In genomic region chr22:47054231-47055072, GRCh38 we compare ENCODE assay signal across 27 cellular contexts.
DNase-seq lines count a peak whose midpoint lies in the region; ATAC-seq and TF ChIP-seq lines count a peak whose summit lies in the region.
"Had no signal": no experiment of that assay in that cellular context is flagged by ENCODE, and none has a peak within 500 bp of the region (broad histone marks: within the 10 kb centered on the region; RNA-seq: fewer than 3 reads in every experiment).

No MANE protein-coding gene starts in this region.

- H3K4me1 ChIP-seq in Loucy (ENCODE audit: insufficient read depth, low read length, poor library complexity, severe bottlenecking) (peaks cover 79% of the 10 kb centered on the region), lower lobe of right lung (no peaks in the 10 kb centered on the region), spleen (peaks cover 0 to 29% (median under 1%) of the 10 kb centered on the region in 6 donors), BE2C (no peaks in the 10 kb centered on the region)
- H3K4me1 ChIP-seq: heart right ventricle, suprapubic skin had no signal

- H3K36me3 ChIP-seq in Loucy (ENCODE audit: insufficient read depth, low read length), result no peaks in the 10 kb centered on the region
- peaks cover 10% of the 10 kb centered on the region for H3K36me3 ChIP-seq in lower lobe of right lung
- H3K36me3 ChIP-seq in spleen, result peaks cover 0 to 79% (median 9%) of the 10 kb centered on the region in 6 donors
- H3K36me3 ChIP-seq in BE2C, result no peaks in the 10 kb centered on the region
- H3K36me3 ChIP-seq: cardiac muscle cell, Peyer's patch had no signal

- no peaks in the 10 kb centered on the region for H3K27me3 Mint-ChIP-seq in activated CD8-positive, alpha-beta T cell treated with anti-CD3 and anti-CD28 coated beads, Interleukin-2, amount 10 ng/mL, durations not matched to agents 7 days and 5 days (ENCODE audit: low read depth)
- H3K27me3 Mint-ChIP-seq in activated CD8-positive, alpha-beta T cell treated with anti-CD3 and anti-CD28 coated beads for 36 hours, result no peaks in the 10 kb centered on the region

- H3K27ac ChIP-seq in lower lobe of right lung (no peak overlapping the region), spleen (no peak overlapping the region)
- H3K27ac ChIP-seq: 22Rv1, cardiac muscle cell, coronary artery, heart right ventricle, Peyer's patch, suprapubic skin had no signal

- no peaks in the 10 kb centered on the region for H3K9me2 ChIP-seq in Loucy (replicated peaks; ENCODE audit: low read depth, low read length)

- no peak for ATAC-seq in activated CD8-positive, alpha-beta T cell treated with anti-CD3 and anti-CD28 coated beads, Interleukin-2, amount 10 ng/mL, durations not matched to agents 7 days and 5 days
- ATAC-seq in activated CD8-positive, alpha-beta T cell treated with anti-CD3 and anti-CD28 coated beads for 36 hours, result no peak
- ATAC-seq in lower lobe of right lung (no peak), omental fat pad (ENCODE audit: low FRiP score) (no peak)
- ATAC-seq: CD8-positive, alpha-beta T cell; esophagus mucosa; heart right ventricle; left cardiac atrium had no signal

- peak overlapping the region; percentile 79 for H3K27ac Mint-ChIP-seq in activated CD8-positive, alpha-beta T cell treated with anti-CD3 and anti-CD28 coated beads, Interleukin-2, amount 10 ng/mL, durations not matched to agents 7 days and 5 days
- H3K27ac Mint-ChIP-seq in activated CD8-positive, alpha-beta T cell treated with anti-CD3 and anti-CD28 coated beads for 36 hours, result no peak overlapping the region
- H3K27ac Mint-ChIP-seq: activated naive CD4-positive, alpha-beta T cell treated with anti-CD3 and anti-CD28 coated beads for 36 hours; activated T-helper 1 cell treated with anti-CD3 and anti-CD28 coated beads, Interleukin-12 subunit alpha, Interleukin-12 subunit beta, Interleukin-2, Interleukin-4 antibody, amounts not matched to agents 30 ng/mL and 10 ng/mL and 1 ng/mL, durations not matched to agents 14 hours and 24 hours and 36 hours; CD8-positive, alpha-beta T cell had no signal

- H3K4me3 ChIP-seq in Loucy (ENCODE audit: low read length, poor library complexity, severe bottlenecking) (peak overlapping the region; percentile 66), lower lobe of right lung (no peak overlapping the region), spleen (no peak overlapping the region), BE2C (ENCODE audit: low read depth, low read length) (no peak overlapping the region)
- H3K4me3 ChIP-seq: cardiac muscle cell, coronary artery, heart right ventricle, Peyer's patch, smooth muscle cell, suprapubic skin had no signal

- H3K9ac ChIP-seq in Loucy (ENCODE audit: low read depth, low read length, poor library complexity, severe bottlenecking), result peak overlapping the region; percentile 89

- H3K9me3 ChIP-seq in Loucy (ENCODE audit: insufficient read depth, low read depth, low read length), result no peaks in the 10 kb centered on the region
- no peaks in the 10 kb centered on the region for H3K9me3 ChIP-seq in lower lobe of right lung
- no peaks in the 10 kb centered on the region for H3K9me3 ChIP-seq in spleen
- no peaks in the 10 kb centered on the region for H3K9me3 ChIP-seq in BE2C
- H3K9me3 ChIP-seq: heart right ventricle, Peyer's patch, suprapubic skin had no signal

- WGBS in spleen, 5 donors, result 94 to 97% (median 96%) methylated on average over 28 of the region's 28 CpGs

- no peaks in the 10 kb centered on the region for H3K9me3 Mint-ChIP-seq in activated CD8-positive, alpha-beta T cell treated with anti-CD3 and anti-CD28 coated beads, Interleukin-2, amount 10 ng/mL, durations not matched to agents 7 days and 5 days (ENCODE audit: insufficient read depth)
- H3K9me3 Mint-ChIP-seq in activated CD8-positive, alpha-beta T cell treated with anti-CD3 and anti-CD28 coated beads for 36 hours, result no peaks in the 10 kb centered on the region
- H3K9me3 Mint-ChIP-seq: activated naive CD4-positive, alpha-beta T cell treated with anti-CD3 and anti-CD28 coated beads for 36 hours; activated T-helper 1 cell treated with anti-CD3 and anti-CD28 coated beads, Interleukin-12 subunit alpha, Interleukin-12 subunit beta, Interleukin-2, Interleukin-4 antibody, amounts not matched to agents 30 ng/mL and 10 ng/mL and 1 ng/mL, durations not matched to agents 14 hours and 24 hours and 36 hours; CD8-positive, alpha-beta T cell had no signal

- POLR2A ChIA-PET in activated CD8-positive, alpha-beta T cell treated with anti-CD3 and anti-CD28 coated beads, Interleukin-2, amount 10 ng/mL, durations not matched to agents 7 days and 5 days (lab: Charles Lee), result no interaction called here
- POLR2A ChIA-PET in activated CD8-positive, alpha-beta T cell treated with anti-CD3 and anti-CD28 coated beads for 36 hours (lab: Charles Lee), result no interaction called here

- H3K4me2 ChIP-seq in Loucy (ENCODE audit: low read depth, low read length, poor library complexity, severe bottlenecking), result peak overlapping the region; percentile 82

- no peaks in the 10 kb centered on the region for H4K20me1 ChIP-seq in Loucy (ENCODE audit: insufficient read depth, low read length, poor library complexity, severe bottlenecking)

- CTCF ChIA-PET in activated CD8-positive, alpha-beta T cell treated with anti-CD3 and anti-CD28 coated beads, Interleukin-2, amount 10 ng/mL, durations not matched to agents 7 days and 5 days (lab: Charles Lee), result no interaction called here
- CTCF ChIA-PET in activated CD8-positive, alpha-beta T cell treated with anti-CD3 and anti-CD28 coated beads for 36 hours (lab: Charles Lee), result no interaction called here

- H3F3A ChIP-seq in Loucy (ENCODE audit: low read depth), result no peaks in the 10 kb centered on the region

- no peak for DNase-seq in activated CD8-positive, alpha-beta T cell treated with anti-CD3 and anti-CD28 coated beads, Interleukin-2, amount 10 ng/mL, durations not matched to agents 7 days and 5 days
- DNase-seq in activated CD8-positive, alpha-beta T cell treated with anti-CD3 and anti-CD28 coated beads for 36 hours, result no peak
- DNase-seq in lower lobe of right lung, result peak; percentile 30
- peak; percentile 31 for DNase-seq in spleen
- DNase-seq in BE2C, result no peak
- DNase-seq in omental fat pad (ENCODE audit: low spot score), result no peak
- DNase-seq in HuH-7.5 (ENCODE audit: low spot score), result no peak
- DNase-seq: activated CD4-positive, alpha-beta T cell treated with anti-CD3 and anti-CD28 coated beads, Interleukin-2, amount 50 U/mL, for 1 hour; activated naive CD4-positive, alpha-beta T cell treated with anti-CD3 and anti-CD28 coated beads for 36 hours; CD8-positive, alpha-beta T cell; effector memory CD4-positive, alpha-beta T cell; left cardiac atrium; mesendoderm; NCI-H1105 treated with DMSO at 0.1 percent for 48 hours; NCI-H2029; NCI-H2227 treated with DMSO at 0.1 percent for 48 hours; NCI-H69 had no signal

- H2AFZ ChIP-seq in Loucy (ENCODE audit: low read length), result no peak overlapping the region

- H3K36me3 Mint-ChIP-seq in activated CD8-positive, alpha-beta T cell treated with anti-CD3 and anti-CD28 coated beads, Interleukin-2, amount 10 ng/mL, durations not matched to agents 7 days and 5 days (ENCODE audit: low read depth), result peaks cover 2% of the 10 kb centered on the region
- peaks cover 5% of the 10 kb centered on the region for H3K36me3 Mint-ChIP-seq in activated CD8-positive, alpha-beta T cell treated with anti-CD3 and anti-CD28 coated beads for 36 hours (ENCODE audit: low read depth)

- no peak overlapping the region for H3K4me3 Mint-ChIP-seq in activated CD8-positive, alpha-beta T cell treated with anti-CD3 and anti-CD28 coated beads, Interleukin-2, amount 10 ng/mL, durations not matched to agents 7 days and 5 days
- no peak overlapping the region for H3K4me3 Mint-ChIP-seq in activated CD8-positive, alpha-beta T cell treated with anti-CD3 and anti-CD28 coated beads for 36 hours
- H3K4me3 Mint-ChIP-seq: activated naive CD4-positive, alpha-beta T cell treated with anti-CD3 and anti-CD28 coated beads for 36 hours; activated T-helper 1 cell treated with anti-CD3 and anti-CD28 coated beads, Interleukin-12 subunit alpha, Interleukin-12 subunit beta, Interleukin-2, Interleukin-4 antibody, amounts not matched to agents 30 ng/mL and 10 ng/mL and 1 ng/mL, durations not matched to agents 14 hours and 24 hours and 36 hours; CD8-positive, alpha-beta T cell had no signal

- no peaks in the 10 kb centered on the region for H3K27me3 ChIP-seq in Loucy (ENCODE audit: insufficient read depth, low read length, poor library complexity, severe bottlenecking)
- H3K27me3 ChIP-seq in lower lobe of right lung (ENCODE audit: low read depth), result no peaks in the 10 kb centered on the region
- no peaks in the 10 kb centered on the region for H3K27me3 ChIP-seq in spleen (replicated peaks in 1 of 7)
- H3K27me3 ChIP-seq in BE2C, result no peaks in the 10 kb centered on the region
- H3K27me3 ChIP-seq: cardiac muscle cell, heart right ventricle, Peyer's patch, suprapubic skin had no signal

- TF ChIP-seq CTCF in activated CD8-positive, alpha-beta T cell treated with anti-CD3 and anti-CD28 coated beads for 36 hours (IDR thresholded peaks at IDR 0.05), result no peak
- TF ChIP-seq CTCF in Loucy (conservative IDR thresholded peaks at IDR 0.05; ENCODE audit: low read length) (no peak), lower lobe of right lung (IDR thresholded peaks at IDR 0.05) (no peak), spleen (IDR thresholded peaks at IDR 0.05 in 8 of 11, conservative IDR thresholded peaks at IDR 0.05 in 3 of 11) (no peak), BE2C (IDR thresholded peaks at IDR 0.05; ENCODE audit: low read depth, low read length) (no peak), omental fat pad (IDR thresholded peaks at IDR 0.05) (no peak)

- H3K79me2 ChIP-seq in Loucy (ENCODE audit: insufficient read depth, low read length), result peaks cover 64% of the 10 kb centered on the region

- no peak for TF ChIP-seq POLR2A in spleen (IDR thresholded peaks at IDR 0.05)

- peaks cover 24% of the 10 kb centered on the region for H3K4me1 Mint-ChIP-seq in activated CD8-positive, alpha-beta T cell treated with anti-CD3 and anti-CD28 coated beads, Interleukin-2, amount 10 ng/mL, durations not matched to agents 7 days and 5 days (ENCODE audit: low read depth)
- peaks cover 16% of the 10 kb centered on the region for H3K4me1 Mint-ChIP-seq in activated CD8-positive, alpha-beta T cell treated with anti-CD3 and anti-CD28 coated beads for 36 hours (ENCODE audit: low read depth)

- intact Hi-C loops in activated CD8-positive, alpha-beta T cell treated with anti-CD3 and anti-CD28 coated beads for 36 hours (cut with micrococcal nuclease), result no loop called here
- intact Hi-C loops in lower lobe of right lung (cut with DNase I), result no loop called here
- intact Hi-C loops in spleen (cut with DNase I; ENCODE audit: low total_unique reads), result no loop called here

Comparison
In these comparisons a context has a peak if more than half of its experiments do, and no peak if none do; other contexts are left out.
1. DNase-seq: peak in lower lobe of right lung (single experiment) and spleen (single experiment); none in activated CD8-positive, alpha-beta T cell treated with anti-CD3 and anti-CD28 coated beads, Interleukin-2, amount 10 ng/mL, durations not matched to agents 7 days and 5 days (single experiment), activated CD8-positive, alpha-beta T cell treated with anti-CD3 and anti-CD28 coated beads for 36 hours (single experiment), BE2C (single experiment), omental fat pad (single experiment) and HuH-7.5 (single experiment).